Comparison of ENCODE assay signal across 8 cellular contexts in the genomic region with DNA sequence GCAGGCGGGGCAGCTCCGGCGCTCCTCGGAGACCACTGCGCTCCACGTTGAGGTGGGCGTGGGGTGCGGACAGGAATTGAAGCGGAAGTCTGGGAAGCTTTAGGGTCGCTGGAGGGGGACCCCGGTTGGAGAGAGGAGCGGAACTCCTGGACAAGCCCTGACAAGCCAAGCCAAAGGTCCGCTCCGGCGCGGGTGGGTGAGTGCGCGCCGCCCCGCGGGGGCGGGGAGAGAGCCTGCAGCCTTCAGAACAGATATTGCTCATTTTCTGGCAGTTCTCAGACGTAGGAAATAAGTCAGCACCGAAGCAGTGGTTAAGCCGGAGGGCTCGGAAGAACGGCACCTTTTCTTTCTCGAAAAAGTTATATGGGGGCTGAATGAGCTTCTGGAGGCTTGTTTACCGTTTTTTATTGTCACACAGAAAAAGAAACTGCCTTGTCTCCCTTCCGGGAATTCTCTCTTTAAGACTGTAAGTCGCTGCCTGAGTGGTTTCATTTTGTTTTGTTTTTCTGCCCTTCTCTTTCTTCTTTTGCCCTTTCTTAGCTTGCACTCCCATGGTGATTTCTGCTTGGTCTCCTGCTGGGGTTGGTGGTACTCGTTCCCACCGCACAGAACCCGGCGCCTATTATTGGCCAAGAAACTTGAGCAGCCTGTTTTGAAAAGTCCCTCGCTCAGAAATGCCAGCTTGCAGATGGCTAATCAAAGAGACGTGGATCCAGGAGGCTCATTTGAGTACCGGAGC. TPM values are rescaled to one million over a fixed set of nuclear protein-coding genes. Genes with fewer than 3 reads are reported as not detected.
A peak's percentile ranks its signal among the peaks of the same experiment; 100 is the strongest.
DNase-seq lines count a peak whose midpoint lies in the region; ATAC-seq, FAIRE-seq and TF ChIP-seq lines count a peak whose summit lies in the region.

No MANE protein-coding gene starts in this region.

- dilution Hi-C loops in keratinocyte (cut with MboI; ENCODE audit: extremely low pct_ligation_motif_present, low sequenced_read_pairs), result no loop called here

- peak; percentile 41 for ATAC-seq in GM21529 (IDR thresholded peaks at IDR 0.05; ENCODE audit: unreplicated experiment)
- ATAC-seq in GM18861 (IDR thresholded peaks at IDR 0.05; ENCODE audit: unreplicated experiment), result no peak

- no peaks in the 10 kb centered on the region for H4K20me1 ChIP-seq in keratinocyte (ENCODE audit: control insufficient read depth, extremely low read depth, insufficient read depth, low read length)

- no peaks in the 10 kb centered on the region for H3K9me1 ChIP-seq in keratinocyte (ENCODE audit: control insufficient read depth, extremely low read depth, insufficient read depth, low read length)

- no peak for TF ChIP-seq CTCF in keratinocyte (optimal IDR thresholded peaks at IDR 0.05 in 1 of 3, IDR thresholded peaks at IDR 0.05 in 1 of 3, conservative IDR thresholded peaks at IDR 0.05 in 1 of 3; ENCODE audit: extremely low read depth in 1 of 3, insufficient read depth in 2 of 3, low read length in 3 of 3)

- peaks cover 37% of the 10 kb centered on the region for H3K4me1 ChIP-seq in keratinocyte (ENCODE audit: control insufficient read depth, extremely low read depth, insufficient read depth, low read length)

- H3K27ac ChIP-seq in caudate nucleus (ENCODE audit: low read depth, low read length) (peak overlapping the region; percentile 82), keratinocyte (ENCODE audit: control insufficient read depth, insufficient read depth, low read length) (peak overlapping the region; percentile 98)

- DNase-seq in D341Med (ENCODE audit: low spot score) (peak; percentile 41), LHCN-M2 (ENCODE audit: low read depth) (peak; percentile 69), caudate nucleus (lab: John Stamatoyannopoulos, UW) (peak in 31 of 61 donors; percentile 3 to 55 (median 21)), keratinocyte (ENCODE audit: low read depth, low spot score) (no peak)
- peak; percentile 17 to 50 (median 43) for DNase-seq in activated CD4-positive, CD25-positive, alpha-beta regulatory T cell (lab: John Stamatoyannopoulos, UW)
- peak; percentile 30 to 67 for DNase-seq in stimulated activated CD4-positive, alpha-beta T cell treated with anti-CD3 and anti-CD28 coated beads, Interleukin-15, amount 100 ng/mL, for 1 hour (ENCODE audit: low read depth in 1 of 2, low spot score in 1 of 2)

- no peaks in the 10 kb centered on the region for H3K27me3 ChIP-seq in keratinocyte (ENCODE audit: control insufficient read depth, extremely low read depth, insufficient read depth, low read length)

- H3K9ac ChIP-seq in keratinocyte (ENCODE audit: control insufficient read depth, extremely low read depth, insufficient read depth, low read length), result peak overlapping the region; percentile 96

- H3K79me2 ChIP-seq in keratinocyte (ENCODE audit: control insufficient read depth, insufficient read depth, low read length), result peaks cover 39% of the 10 kb centered on the region

- FAIRE-seq in keratinocyte (lab: Jason Lieb, UNC), result no peak

- peak overlapping the region; percentile 98 for H3K4me2 ChIP-seq in keratinocyte (ENCODE audit: control insufficient read depth, extremely low read depth, insufficient read depth, low read depth, low read length)

- H3K9me3 ChIP-seq in keratinocyte (ENCODE audit: control insufficient read depth, low read depth, low read length), result no peaks in the 10 kb centered on the region

- peak overlapping the region; percentile 86 for H2AFZ ChIP-seq in keratinocyte (ENCODE audit: control insufficient read depth, low read length)

- H3K4me3 ChIP-seq in keratinocyte (ENCODE audit: control insufficient read depth in 2 of 3, extremely low read depth in 1 of 3, insufficient read depth in 2 of 3, low read depth in 1 of 3, low read length in 3 of 3), result peak overlapping the region; percentile 64 to 96 (median 89)

- no peaks in the 10 kb centered on the region for H3K36me3 ChIP-seq in keratinocyte (ENCODE audit: control insufficient read depth in 2 of 2, extremely low read depth in 1 of 2, insufficient read depth in 2 of 2, low read length in 2 of 2)

RNA-seq across cellular contexts. Expression of gene FAS, which starts 0.7 kb away (rescaled TPM):
- total RNA-seq in LHCN-M2 (2014; rRNA removed), result 55.0 and 55.7 TPM in 2 replicates
- polyA plus RNA-seq in LHCN-M2 (2012), result 13.9 TPM
- polyA plus RNA-seq in keratinocyte, result 31.4 to 44.8 TPM (median 32.5 TPM) in 3 replicates
- 17.5 TPM for polyA plus RNA-seq in keratinocyte (2011; ENCODE audit: low read depth)
- 19.6 and 43.5 TPM in 2 replicates for polyA plus RNA-seq in keratinocyte (2011; cell fraction: cytosol; rRNA removed)
- polyA plus RNA-seq in keratinocyte (2011; cell fraction: nucleus; rRNA removed), result 60.0 and 82.0 TPM in 2 replicates
- polyA plus RNA-seq in keratinocyte (2012; ENCODE audit: low replicate concordance), result 20.1 and 21.0 TPM in 2 replicates
- polyA minus RNA-seq in keratinocyte, result 3.7 to 38.8 TPM (median 26.8 TPM) in 3 replicates
- polyA minus RNA-seq in keratinocyte (2011; cell fraction: cytosol; rRNA and poly(A)+ RNA removed), result 30.3 TPM
- 28.5 and 58.2 TPM in 2 replicates for polyA minus RNA-seq in keratinocyte (2011; cell fraction: nucleus; rRNA and poly(A)+ RNA removed)

RNA-seq across cellular contexts. Expression of gene ACTA2, which starts 38.8 kb away (rescaled TPM):
- total RNA-seq in LHCN-M2 (2014; rRNA removed), result 105 and 119 TPM in 2 replicates
- 236 TPM for polyA plus RNA-seq in LHCN-M2 (2012)
- polyA plus RNA-seq in keratinocyte, result 3.0 to 9.3 TPM (median 3.7 TPM) in 3 replicates
- polyA plus RNA-seq in keratinocyte (2011; ENCODE audit: low read depth), result 4.7 TPM
- polyA plus RNA-seq in keratinocyte (2011; cell fraction: cytosol; rRNA removed), result 12.4 and 13.2 TPM in 2 replicates
- polyA plus RNA-seq in keratinocyte (2011; cell fraction: nucleus; rRNA removed), result 8.5 and 11.8 TPM in 2 replicates
- polyA plus RNA-seq in keratinocyte (2012; ENCODE audit: low replicate concordance), result 10.9 and 14.3 TPM in 2 replicates
- polyA minus RNA-seq in keratinocyte, result 6.2 to 12.6 TPM (median 8.3 TPM) in 3 replicates
- 10.4 TPM for polyA minus RNA-seq in keratinocyte (2011; cell fraction: cytosol; rRNA and poly(A)+ RNA removed)
- polyA minus RNA-seq in keratinocyte (2011; cell fraction: nucleus; rRNA and poly(A)+ RNA removed), result 4.1 and 6.2 TPM in 2 replicates
